ENCODE assay signal across 8 cellular contexts in genomic region chr2:156399950-156400703, GRCh38. TPM values are rescaled to one million over a fixed set of nuclear protein-coding genes. Genes with fewer than 3 reads are reported as not detected.
DNase-seq lines count a peak whose midpoint lies in the region; ATAC-seq, FAIRE-seq and TF ChIP-seq lines count a peak whose summit lies in the region.

No MANE protein-coding gene starts in this region.

- H3K9ac ChIP-seq in K562 (ENCODE audit: insufficient read depth in 1 of 2, low read depth in 2 of 2, low read length in 2 of 2): peak overlapping the region; percentile 81 to 96

- TF ChIP-seq EP300 in K562 (IDR thresholded peaks at IDR 0.05; ENCODE audit: low read length): no peak; the same call in 1 of the 2 replicates

- H3K36me3 ChIP-seq in PC-9 (ENCODE audit: low read depth): no peaks in the 10 kb centered on the region
- H3K36me3 ChIP-seq in K562 (ENCODE audit: control insufficient read depth, insufficient read depth, low read length): no peaks in the 10 kb centered on the region

- H3K4me1 ChIP-seq in PC-9 (replicated peaks; ENCODE audit: insufficient read depth) (peaks cover 22% of the 10 kb centered on the region), K562 (replicated peaks in 1 of 2; ENCODE audit: control insufficient read depth in 2 of 2, insufficient read depth in 2 of 2, low read length in 2 of 2) (peaks cover 8 to 12% of the 10 kb centered on the region in 2 experiments; a peak in 4 of 5 replicates)

- H3K27ac ChIP-seq in PC-9: peak overlapping the region; percentile 83
- H3K27ac ChIP-seq in K562 (ENCODE audit: extremely low read depth, low read depth, low read length): peak overlapping the region; percentile 77

- H3K9me2 ChIP-seq in PC-9 (ENCODE audit: insufficient read depth): no peaks in the 10 kb centered on the region

- no peak; a peak in 1 of 4 replicates for TF ChIP-seq RAD21 in K562 (CRISPR knock-in tag; conservative IDR thresholded peaks at IDR 0.05 in 1 of 2, IDR thresholded peaks at IDR 0.05 in 1 of 2)

- CTCF ChIA-PET in PC-9 (lab: Charles Lee): interaction anchor here (0.6 to 1.0 kb wide), 2 partner anchors 38 to 59 kb away, joined by 3 to 4 read pairs; no protein-coding TSS in a partner anchor
- CTCF ChIA-PET in K562 (lab: Yijun Ruan, JAX; ENCODE audit: low intra/inter-chr PET ratio): no interaction called here

- H3K79me2 ChIP-seq in PC-9 (ENCODE audit: low read depth) (no peaks in the 10 kb centered on the region), K562 (ENCODE audit: control insufficient read depth, insufficient read depth, low read length) (no peaks in the 10 kb centered on the region)

- ATAC-seq in GM21423 (IDR thresholded peaks at IDR 0.05; ENCODE audit: unreplicated experiment): peak; percentile 35
- ATAC-seq in K562: peak; percentile 82

- peak; percentile 61 for DNase-seq in NCI-H1436 (lab: John Stamatoyannopoulos, UW)
- no peak for DNase-seq in NCI-H1436 treated with DMSO at 0.1 percent for 48 hours (lab: John Stamatoyannopoulos, UW)
- peak; percentile 78 for DNase-seq in HPDE6-E6E7 (ENCODE audit: extremely low spot score)
- DNase-seq in PC-9: peak; percentile 71
- peak; percentile 63 to 73 (median 67) for DNase-seq in K562 (ENCODE audit: extremely low read depth in 1 of 4, low spot score in 3 of 4)
- peak; percentile 74 to 87 for DNase-seq in hippocampal formation (lab: John Stamatoyannopoulos, UW)
- DNase-seq in pulmonary artery endothelial cell (ENCODE audit: low read depth, low spot score): peak; percentile 17

- H3K27me3 ChIP-seq in PC-9 (ENCODE audit: insufficient read depth, low read depth) (no peaks in the 10 kb centered on the region), K562 (ENCODE audit: control insufficient read depth in 2 of 2, insufficient read depth in 2 of 2, low read length in 2 of 2) (no peaks in the 10 kb centered on the region)

- H3K9me3 ChIP-seq in PC-9 (ENCODE audit: insufficient read depth, low read depth) (no peaks in the 10 kb centered on the region), K562 (replicated peaks; ENCODE audit: control insufficient read depth, insufficient read depth, low read depth, low read length) (no peaks in the 10 kb centered on the region)

- TF ChIP-seq POLR2A in K562 (conservative IDR thresholded peaks at IDR 0.05): no peak

- H3K9me1 ChIP-seq in K562 (ENCODE audit: control insufficient read depth, insufficient read depth, low read length): no peaks in the 10 kb centered on the region

- POLR2A ChIA-PET in PC-9 (lab: Charles Lee; ENCODE audit: unreplicated experiment): interaction anchor here (0.6 kb wide), 1 partner anchor 78 kb away, joined by 3 read pairs; no protein-coding TSS in a partner anchor
- POLR2A ChIA-PET in K562 (lab: Yijun Ruan, JAX): interaction anchor here (0.7 to 1.6 kb wide), 4 partner anchors 16 to 58 kb away, joined by 3 to 6 read pairs (median 4); no protein-coding TSS in a partner anchor

- H4K20me1 ChIP-seq in PC-9 (ENCODE audit: insufficient read depth) (no peaks in the 10 kb centered on the region), K562 (replicated peaks; ENCODE audit: control insufficient read depth, insufficient read depth, low read length) (0 out of 2 replicates have a peak, but pooled peaks cover 3% of the 10 kb centered on the region)

- H3K4me2 ChIP-seq in PC-9 (peak overlapping the region; percentile 74), K562 (ENCODE audit: insufficient read depth, low read length) (peak overlapping the region; percentile 86)

- intact Hi-C loops in PC-9 (cut with micrococcal nuclease; ENCODE audit: unreplicated experiment) (loop anchor here (1.0 to 2.0 kb wide), 3 partner anchors 58 to 189 kb away; no protein-coding TSS in a partner anchor), K562 (cut with micrococcal nuclease) (loop anchor here (1.0 to 10.0 kb wide), 5 partner anchors 36 to 1038 kb away; partner anchors contain the start of gene GPD2)

- under 1% methylated on average over 35 of the region's 36 CpGs for WGBS in K562 (ENCODE audit: insufficient coverage, low coverage, missing lambda C conversion rate)

- in situ Hi-C loops in K562 (cut with MboI): no loop called here

- FAIRE-seq in K562 (lab: Jason Lieb, UNC): no peak

- H3K4me3 ChIP-seq in PC-9 (peak overlapping the region; percentile 84), K562 (peak overlapping the region; percentile 63)

- H2AFZ ChIP-seq in PC-9 (peak overlapping the region; percentile 91), K562 (ENCODE audit: low read depth, low read length) (peak overlapping the region; percentile 97)

- H3F3A ChIP-seq in PC-9 (ENCODE audit: insufficient read depth, low read depth): peaks cover 32% of the 10 kb centered on the region

- TSS peak; percentile 34 for BruUV-seq in PC-9 (replicated peaks; lab: Mats Ljungman, UMichigan)
- no TSS peak for BruUV-seq in K562 (replicated peaks; lab: Mats Ljungman, UMichigan)

- TF ChIP-seq CTCF in PC-9 (conservative IDR thresholded peaks at IDR 0.05) (no peak), K562 (IDR thresholded peaks at IDR 0.05 in 2 of 3, conservative IDR thresholded peaks at IDR 0.05 in 1 of 3; ENCODE audit: insufficient read depth in 2 of 3, low read depth in 1 of 3, low read length in 3 of 3) (no peak)

TF ChIP-seq in K562, 482 proteins besides CTCF, POLR2A, EP300 and RAD21 (continues in another document):
- TF ChIP-seq KLF6 (CRISPR knock-in tag; IDR thresholded peaks at IDR 0.05; ENCODE audit: borderline replicate concordance): no peak
- TF ChIP-seq GABPB1 (CRISPR knock-in tag; IDR thresholded peaks at IDR 0.05): peak; percentile 51; the same call in 1 of the 2 replicates
- TF ChIP-seq NKRF (IDR thresholded peaks at IDR 0.05; ENCODE audit: borderline replicate concordance): 0 out of 2 replicates have a peak, but pooled peaks have one; percentile 23
- peak; percentile 50; the same call in 1 of the 2 replicates for TF ChIP-seq ZNF511 (CRISPR knock-in tag; IDR thresholded peaks at IDR 0.05)
- peak; percentile 72; the same call in 1 of the 2 replicates for TF ChIP-seq MYC (IDR thresholded peaks at IDR 0.05; ENCODE audit: low read depth, low read length)
- TF ChIP-seq MYC (CRISPR knock-in tag; IDR thresholded peaks at IDR 0.05; ENCODE audit: borderline replicate concordance, low read depth): peak; percentile 59; the same call in 1 of the 2 replicates
- no peak for TF ChIP-seq ZNF217 (CRISPR knock-in tag; IDR thresholded peaks at IDR 0.05)
- peak; percentile 99 for TF ChIP-seq RBBP5 (IDR thresholded peaks at IDR 0.05; ENCODE audit: borderline replicate concordance, insufficient read depth, low read length, poor library complexity, severe bottlenecking)
- no peak for TF ChIP-seq JUND (IDR thresholded peaks at IDR 0.05; ENCODE audit: borderline replicate concordance, low read depth, low read length)
- TF ChIP-seq JUND (tag; IDR thresholded peaks at IDR 0.05; ENCODE audit: borderline replicate concordance, low read depth, low read length): peak; percentile 46; the same call in 1 of the 3 replicates

RNA-seq across cellular contexts. Expression of gene GPD2, which starts 36.1 kb away (rescaled TPM):
- total RNA-seq in PC-9 (2021) (47.1 and 67.8 TPM in 2 replicates), K562 (2014; rRNA removed) (19.0 and 21.7 TPM in 2 replicates), K562 (2014; rRNA removed; fragmentation: Illumina TruSeq; extraction: Trizol) (28.3 and 30.7 TPM in 2 replicates), K562 (2015; rRNA removed; fragmentation: Illumina TruSeq; extraction: Trizol) (32.4 and 34.8 TPM in 2 replicates), K562 (2021) (18.0 and 24.4 TPM in 2 replicates), pulmonary artery endothelial cell (45.0 and 85.3 TPM in 2 replicates)
- 14.2 and 23.6 TPM in 2 replicates for total RNA-seq in K562 (2011; cell fraction: chromatin; rRNA removed; ENCODE audit: low replicate concordance)
- 4.8 and 8.7 TPM in 2 replicates for total RNA-seq in K562 (2011; cell fraction: nucleolus; rRNA removed)
- 10.3 and 12.5 TPM in 2 replicates for total RNA-seq in K562 (2011; cell fraction: nucleoplasm; rRNA removed)
- polyA plus RNA-seq in K562 (2011; rRNA removed) (12.9 and 15.1 TPM in 2 replicates), K562 (2014; fragmentation: Illumina TruSeq; extraction: Trizol) (24.9 and 39.2 TPM in 2 replicates), K562 (2014; fragmentation: Nextera tagmentation; extraction: Ambion mirVana) (1 to 10 TPM; 5.2 to 6.0 TPM), K562 (2014; rRNA removed) (13.2 and 13.8 TPM in 2 replicates)
- polyA plus RNA-seq in K562 (2011; cell fraction: cytosol; rRNA removed): 5.0 and 9.3 TPM in 2 replicates
- 9.5 and 11.1 TPM in 2 replicates for polyA plus RNA-seq in K562 (2011; cell fraction: nucleus; rRNA removed)
- 15.4 and 15.6 TPM in 2 replicates for polyA plus RNA-seq in K562 (2012)
- 68.5 and 72.9 TPM in 2 replicates for polyA minus RNA-seq in K562 (2011; rRNA and poly(A)+ RNA removed)
- polyA minus RNA-seq in K562 (2011; cell fraction: cytosol; rRNA and poly(A)+ RNA removed): 28.3 and 29.2 TPM in 2 replicates
- 11.4 and 22.7 TPM in 2 replicates for polyA minus RNA-seq in K562 (2011; cell fraction: nucleus; rRNA and poly(A)+ RNA removed)
